Comparison of ENCODE assay signal across 25 cellular contexts in the genomic region with DNA sequence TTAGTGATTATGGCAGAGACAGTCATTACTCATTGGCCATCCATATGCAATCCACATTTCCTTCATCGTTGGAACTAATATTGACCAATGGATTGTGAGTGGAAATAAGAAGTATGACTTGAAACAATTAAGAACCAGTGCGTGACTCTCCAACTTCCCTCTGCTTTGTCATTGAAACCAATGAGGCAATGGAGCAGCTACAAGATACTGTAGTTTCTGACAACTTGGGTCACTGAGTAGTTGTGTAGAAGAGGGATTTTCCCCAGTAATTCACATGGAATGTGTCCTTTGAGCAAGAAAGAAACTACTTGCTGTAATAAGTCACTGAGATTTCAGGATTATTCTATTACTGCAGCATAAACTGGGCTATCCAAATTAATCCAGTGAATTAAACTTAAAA.
"Had no signal": no experiment of that assay in that cellular context is flagged by ENCODE, and none has a peak within 500 bp of the region (broad histone marks: within the 10 kb centered on the region; RNA-seq: fewer than 3 reads in every experiment).

No MANE protein-coding gene starts in this region.

- H2AFZ ChIP-seq: neural progenitor cell, parathyroid adenoma had no signal

- H3K9ac ChIP-seq: neural progenitor cell, parathyroid adenoma had no signal

- H3K36me3 ChIP-seq: colonic mucosa, esophagus muscularis mucosa, heart right ventricle, lower lobe of right lung, neural progenitor cell, right lobe of liver, stomach, thyroid gland, vagina had no signal

- H3K79me2 ChIP-seq: parathyroid adenoma had no signal

- H3K4me2 ChIP-seq: neural progenitor cell had no signal

- H3K4me1 ChIP-seq: colonic mucosa, esophagus muscularis mucosa, heart right ventricle, lower lobe of right lung, neural progenitor cell, parathyroid adenoma, right lobe of liver, stomach, thyroid gland, vagina had no signal

- H3K9me3 ChIP-seq: colonic mucosa, esophagus muscularis mucosa, heart right ventricle, lower lobe of right lung, right lobe of liver, stomach, thyroid gland, vagina had no signal

- ATAC-seq: heart right ventricle; left ventricle myocardium superior; lower lobe of right lung; naive thymus-derived CD4-positive, alpha-beta T cell; right lobe of liver had no signal

- H3K27me3 ChIP-seq: colonic mucosa, esophagus muscularis mucosa, heart right ventricle, neural progenitor cell, right lobe of liver, stomach, thyroid gland, vagina had no signal

- H3K4me3 ChIP-seq: colonic mucosa, esophagus muscularis mucosa, heart right ventricle, lower lobe of right lung, neural progenitor cell, right lobe of liver, stomach, thyroid gland, vagina had no signal

- H3K27ac ChIP-seq: colonic mucosa, esophagus muscularis mucosa, heart right ventricle, lower lobe of right lung, neural progenitor cell, parathyroid adenoma, right lobe of liver, stomach, thyroid gland, vagina had no signal

- DNase-seq: colonic mucosa; effector CD8-positive, alpha-beta T cell; endodermal cell; foreskin melanocyte; glutamatergic neuron; heart right ventricle; hippocampal formation; kidney glomerular epithelial cell; left ventricle myocardium superior; lower lobe of right lung; naive thymus-derived CD4-positive, alpha-beta T cell; right lobe of liver; small intestine; stimulated activated CD4-positive, alpha-beta T cell treated with anti-CD3 and anti-CD28 coated beads, Interleukin-12 subunit alpha, Interleukin-12 subunit beta, amount 100 ng/mL, for 4 hours; stimulated activated CD4-positive, alpha-beta T cell treated with anti-CD3 and anti-CD28 coated beads, Interleukin-1b, Interleukin-23, amount 100 ng/mL, for 48 hours; stimulated activated CD4-positive, alpha-beta T cell treated with anti-CD3 and anti-CD28 coated beads, Interleukin-4, amount 100 ng/mL, for 1 hour; stimulated activated CD8-positive, alpha-beta memory T cell treated with anti-CD3 and anti-CD28 coated beads, Interleukin-4, amount 100 ng/mL, for 48 hours; stimulated activated naive CD4-positive, alpha-beta T cell treated with Interleukin-2 at 50 U/mL for 16 hours; stomach; thyroid gland; trophoblast cell had no signal
